Comparison of ENCODE assay signal across 15 cellular contexts in the genomic region with DNA sequence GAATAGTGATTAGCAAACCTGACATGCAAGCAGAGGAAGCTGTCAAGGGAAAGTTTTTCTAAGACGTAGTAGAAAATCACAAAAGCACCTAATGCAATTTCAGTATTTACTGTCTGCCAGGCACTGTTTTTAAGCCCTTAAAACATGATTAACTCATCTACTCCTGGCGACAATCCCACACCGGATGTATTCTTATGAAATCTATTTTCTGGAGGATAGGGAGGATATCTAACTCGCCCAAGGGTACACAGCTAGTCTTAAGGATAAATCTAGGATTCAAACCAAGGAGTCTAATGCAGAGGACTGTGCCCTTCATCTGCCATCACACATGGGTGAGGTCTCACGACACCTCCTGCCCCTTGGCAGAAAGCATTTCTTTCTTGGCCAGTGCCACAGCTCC. TPM values are rescaled to one million over a fixed set of nuclear protein-coding genes. Genes with fewer than 3 reads are reported as not detected.
DNase-seq lines count a peak whose midpoint lies in the region; TF ChIP-seq lines count a peak whose summit lies in the region.
"Had no signal": no experiment of that assay in that cellular context is flagged by ENCODE, and none has a peak within 500 bp of the region (broad histone marks: within the 10 kb centered on the region; RNA-seq: fewer than 3 reads in every experiment).

No MANE protein-coding gene starts in this region.

- peak; percentile 52 for DNase-seq in AG10803 (ENCODE audit: low read depth)
- DNase-seq in NCI-H82 treated with DMSO at 0.1 percent for 48 hours (lab: John Stamatoyannopoulos, UW; ENCODE audit: unreplicated experiment): peak; percentile 28
- DNase-seq in epithelial cell of esophagus (ENCODE audit: low read depth): peak; percentile 52
- DNase-seq in pulmonary artery endothelial cell (ENCODE audit: low read depth, low spot score): peak; percentile 59
- DNase-seq in esophagus squamous epithelium (lab: John Stamatoyannopoulos, UW): no peak
- DNase-seq in retina: no peak
- no peak for DNase-seq in NK-92 (lab: John Stamatoyannopoulos, UW; ENCODE audit: unreplicated experiment)
- DNase-seq in vagina (ENCODE audit: extremely low spot score in 2 of 2): no peak
- DNase-seq: HFFc6; kidney; NCI-H146; NK-92 treated with Interleukin-12 subunit alpha and Interleukin-12 subunit beta, amount 100 ng/mL, for 24 hours; T-helper 2 cell had no signal

- H3K27ac ChIP-seq in esophagus squamous epithelium (peak overlapping the region in 2 of 4 donors; percentile 26 to 49), vagina (no peak overlapping the region)
- H3K27ac ChIP-seq: heart left ventricle, neural progenitor cell had no signal

- H3K9me3 ChIP-seq in esophagus squamous epithelium (no peaks in the 10 kb centered on the region), vagina (no peaks in the 10 kb centered on the region)
- H3K9me3 ChIP-seq: heart left ventricle had no signal

- intact Hi-C loops in esophagus squamous epithelium (cut with DNase I): no loop called here
- intact Hi-C loops in vagina (cut with DNase I): no loop called here

- H3K36me3 ChIP-seq in esophagus squamous epithelium (no peaks in the 10 kb centered on the region), vagina (no peaks in the 10 kb centered on the region)
- H3K36me3 ChIP-seq: heart left ventricle, neural progenitor cell had no signal

- TF ChIP-seq POLR2A in esophagus squamous epithelium (IDR thresholded peaks at IDR 0.05) (no peak), vagina (IDR thresholded peaks at IDR 0.05) (no peak)

- H3K27me3 ChIP-seq in esophagus squamous epithelium (peaks cover 0 to 35% (median 0%) of the 10 kb centered on the region in 4 donors), vagina (no peaks in the 10 kb centered on the region)
- H3K27me3 ChIP-seq: neural progenitor cell had no signal

- 19 to 26% methylated on average over 5 of the region's 5 CpGs for WGBS in esophagus squamous epithelium, 2 donors

- H3K4me3 ChIP-seq in AG10803 (ENCODE audit: low read length) (no peak overlapping the region), epithelial cell of esophagus (ENCODE audit: low read length) (no peak overlapping the region), esophagus squamous epithelium (no peak overlapping the region), vagina (no peak overlapping the region)
- H3K4me3 ChIP-seq: heart left ventricle, neural progenitor cell had no signal

- peaks cover 0 to 31% (median 22%) of the 10 kb centered on the region in 3 donors for H3K4me1 ChIP-seq in esophagus squamous epithelium
- H3K4me1 ChIP-seq in vagina: peaks cover 29% of the 10 kb centered on the region
- H3K4me1 ChIP-seq: neural progenitor cell had no signal

- no peak for TF ChIP-seq CTCF in AG10803 (conservative IDR thresholded peaks at IDR 0.05; ENCODE audit: low read length)
- TF ChIP-seq CTCF in epithelial cell of esophagus (IDR thresholded peaks at IDR 0.05; ENCODE audit: insufficient read depth, low read depth, low read length, missing control alignments): no peak
- no peak for TF ChIP-seq CTCF in esophagus squamous epithelium (IDR thresholded peaks at IDR 0.05)
- no peak for TF ChIP-seq CTCF in vagina (IDR thresholded peaks at IDR 0.05)

RNA-seq across cellular contexts. Expression of a gene that starts 47.8 kb away (rescaled TPM):
- total RNA-seq in pulmonary artery endothelial cell (36.5 and 62.1 TPM in 2 replicates), esophagus squamous epithelium (10 to 100 TPM in 3 of 4 donors, 1 to 10 TPM in 1; 6.6 to 22.8 (median 22.1) TPM), vagina (7.9 TPM)

Comparison
In these comparisons a context has a peak if more than half of its experiments do, and no peak if none do; other contexts are left out.
1. DNase-seq: peak in AG10803 (single experiment), NCI-H82 treated with DMSO at 0.1 percent for 48 hours (single experiment), epithelial cell of esophagus (single experiment) and pulmonary artery endothelial cell (single experiment); none in esophagus squamous epithelium (single experiment), retina (single experiment), NK-92 (single experiment) and vagina (0 of 2).